In the genomic region with DNA sequence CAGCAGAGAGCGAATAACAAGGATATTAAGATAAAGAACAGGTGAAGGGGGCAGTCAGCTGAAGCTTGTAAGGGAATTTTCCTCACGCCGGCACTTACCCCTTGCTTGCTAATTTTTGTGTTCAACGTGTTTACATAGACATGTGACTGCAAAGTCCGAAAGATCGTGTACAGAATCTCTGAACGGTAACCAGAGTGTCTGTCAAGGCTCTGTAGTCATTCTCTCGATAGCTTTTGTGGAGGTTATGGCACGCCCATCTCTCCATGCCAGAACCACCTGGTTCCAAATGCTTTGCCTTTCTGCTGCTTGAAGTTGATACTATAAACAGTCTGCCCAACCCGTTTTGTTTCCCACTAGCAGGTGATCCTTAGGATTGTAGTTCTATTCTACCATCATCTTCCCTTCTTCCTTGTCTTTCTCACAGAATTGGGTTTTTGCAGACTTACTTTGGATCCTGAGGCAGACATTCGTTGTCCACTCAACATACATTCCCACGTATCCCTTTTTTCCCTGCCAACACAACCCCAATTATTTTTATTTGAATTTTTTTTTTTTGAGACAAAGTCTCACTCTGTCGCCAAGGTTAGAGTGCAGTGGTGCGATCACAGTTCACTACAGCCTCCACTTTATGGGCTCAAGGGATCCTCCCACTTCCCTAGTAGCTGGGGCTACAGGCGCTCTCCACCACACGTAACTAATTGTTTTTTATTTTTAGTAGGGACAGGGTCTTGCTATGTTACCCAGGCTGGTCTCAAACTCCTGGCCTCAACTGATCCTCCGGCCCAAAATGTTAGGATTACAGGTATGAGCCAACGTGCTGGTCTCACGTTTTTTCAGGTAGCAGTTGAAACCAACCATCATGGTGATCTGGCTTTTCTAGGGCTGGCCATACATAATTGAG, we compare ENCODE assay signal across 8 cellular contexts. TPM values are rescaled to one million over a fixed set of nuclear protein-coding genes. Genes with fewer than 3 reads are reported as not detected.
DNase-seq lines count a peak whose midpoint lies in the region; ATAC-seq and TF ChIP-seq lines count a peak whose summit lies in the region.

No MANE protein-coding gene starts in this region.

- H3K27me3 Mint-ChIP-seq in IgD-negative memory B cell = no peaks in the 10 kb centered on the region
- no peaks in the 10 kb centered on the region for H3K27me3 Mint-ChIP-seq in activated CD4-positive, alpha-beta T cell treated with anti-CD3 and anti-CD28 coated beads, Interleukin-2, amount 10 ng/mL, durations not matched to agents 24 days and 14 days
- no peaks in the 10 kb centered on the region for H3K27me3 Mint-ChIP-seq in nephron progenitor cell (ENCODE audit: low read depth, poor library complexity)

- intact Hi-C loops in activated CD4-positive, alpha-beta T cell treated with anti-CD3 and anti-CD28 coated beads, Interleukin-2, amount 10 ng/mL, durations not matched to agents 24 days and 14 days (cut with micrococcal nuclease) = loop anchor here (1.0 to 10.0 kb wide), 6 partner anchors 66 to 417 kb away; partner anchors contain the start of genes CCT4, FAM161A and XPO1

- peak; percentile 24 for ATAC-seq in esophagus mucosa

- H3K4me1 Mint-ChIP-seq in IgD-negative memory B cell (peaks cover 19 to 23% (median 23%) of the 10 kb centered on the region in 3 donors), nephron progenitor cell (peaks cover 22% of the 10 kb centered on the region)
- peaks cover 19% of the 10 kb centered on the region for H3K4me1 Mint-ChIP-seq in activated CD4-positive, alpha-beta T cell treated with anti-CD3 and anti-CD28 coated beads, Interleukin-2, amount 10 ng/mL, durations not matched to agents 24 days and 14 days

- TF ChIP-seq CTCF in nephron progenitor cell (IDR thresholded peaks at IDR 0.05) = no peak

- DNase-seq in activated CD4-positive, alpha-beta T cell treated with anti-CD3 and anti-CD28 coated beads for 4 hours = peak; percentile 16 to 17
- no peak for DNase-seq in activated CD4-positive, alpha-beta T cell treated with anti-CD3 and anti-CD28 coated beads, Interleukin-2, amount 50 U/mL, for 4 hours
- DNase-seq in activated CD4-positive, alpha-beta T cell treated with anti-CD3 and anti-CD28 coated beads, Interleukin-2, amount 10 ng/mL, durations not matched to agents 24 days and 14 days = peak; percentile 77
- DNase-seq in nephron progenitor cell (no peak), SKM-1 treated with dmso at 0.1 percent for 144 hours (lab: John Stamatoyannopoulos, UW; ENCODE audit: unreplicated experiment) (no peak)
- DNase-seq in central memory CD4-positive, alpha-beta T cell = no peak

- H3K27ac Mint-ChIP-seq in IgD-negative memory B cell = peak overlapping the region; percentile 96 to 100 (median 99)
- peak overlapping the region; percentile 98 for H3K27ac Mint-ChIP-seq in activated CD4-positive, alpha-beta T cell treated with anti-CD3 and anti-CD28 coated beads, Interleukin-2, amount 10 ng/mL, durations not matched to agents 24 days and 14 days
- H3K27ac Mint-ChIP-seq in nephron progenitor cell = peak overlapping the region; percentile 99

- H3K4me3 Mint-ChIP-seq in IgD-negative memory B cell (peak overlapping the region; percentile 87 to 99 (median 94)), nephron progenitor cell (peak overlapping the region; percentile 98)
- H3K4me3 Mint-ChIP-seq in activated CD4-positive, alpha-beta T cell treated with anti-CD3 and anti-CD28 coated beads, Interleukin-2, amount 10 ng/mL, durations not matched to agents 24 days and 14 days = peak overlapping the region; percentile 98

- no peaks in the 10 kb centered on the region for H3K9me3 Mint-ChIP-seq in IgD-negative memory B cell
- H3K9me3 Mint-ChIP-seq in activated CD4-positive, alpha-beta T cell treated with anti-CD3 and anti-CD28 coated beads, Interleukin-2, amount 10 ng/mL, durations not matched to agents 24 days and 14 days = no peaks in the 10 kb centered on the region
- no peaks in the 10 kb centered on the region for H3K9me3 Mint-ChIP-seq in nephron progenitor cell

- H3K36me3 Mint-ChIP-seq in IgD-negative memory B cell = peaks cover 2% of the 10 kb centered on the region
- peaks cover 23% of the 10 kb centered on the region for H3K36me3 Mint-ChIP-seq in activated CD4-positive, alpha-beta T cell treated with anti-CD3 and anti-CD28 coated beads, Interleukin-2, amount 10 ng/mL, durations not matched to agents 24 days and 14 days (ENCODE audit: low read depth)
- peaks cover 23% of the 10 kb centered on the region for H3K36me3 Mint-ChIP-seq in nephron progenitor cell (ENCODE audit: low read depth)

RNA-seq across cellular contexts. Expression of gene USP34, which starts 1.3 kb away (rescaled TPM):
- 21.5 TPM for polyA plus RNA-seq in IgD-negative memory B cell
- 84.3 and 93.8 TPM in 2 replicates for total RNA-seq in activated CD4-positive, alpha-beta T cell treated with anti-CD3 and anti-CD28 coated beads, Interleukin-2, amount 10 ng/mL, durations not matched to agents 24 days and 14 days
- 58.5 TPM for total RNA-seq in esophagus mucosa

Comparison
In these comparisons a context has a peak if more than half of its experiments do, and no peak if none do; other contexts are left out.
1. DNase-seq: peak in activated CD4-positive, alpha-beta T cell treated with anti-CD3 and anti-CD28 coated beads for 4 hours (2 of 2) and activated CD4-positive, alpha-beta T cell treated with anti-CD3 and anti-CD28 coated beads, Interleukin-2, amount 10 ng/mL, durations not matched to agents 24 days and 14 days (single experiment); none in activated CD4-positive, alpha-beta T cell treated with anti-CD3 and anti-CD28 coated beads, Interleukin-2, amount 50 U/mL, for 4 hours (0 of 2), nephron progenitor cell (single experiment), SKM-1 treated with dmso at 0.1 percent for 144 hours (single experiment) and central memory CD4-positive, alpha-beta T cell (single experiment).
2. Peak in every context shown above with its lines, with median percentiles within 50 percentile points of each other: H3K27ac Mint-ChIP-seq and H3K4me3 Mint-ChIP-seq.